In genomic region chr4:164779080-164779479, GRCh38 we compare ENCODE assay signal across 19 cellular contexts. TPM values are rescaled to one million over a fixed set of nuclear protein-coding genes. Genes with fewer than 3 reads are reported as not detected.
"Had no signal": no experiment of that assay in that cellular context is flagged by ENCODE, and none has a peak within 500 bp of the region (broad histone marks: within the 10 kb centered on the region; RNA-seq: fewer than 3 reads in every experiment).

No MANE protein-coding gene starts in this region.

- H3K4me3 Mint-ChIP-seq: activated CD4-positive, alpha-beta memory T cell treated with anti-CD3 and anti-CD28 coated beads, Interleukin-2, amount 10 ng/mL, durations not matched to agents 7 days and 5 days; activated CD4-positive, alpha-beta T cell treated with anti-CD3 and anti-CD28 coated beads for 36 hours; activated naive CD8-positive, alpha-beta T cell; activated T-cell treated with anti-CD3 and anti-CD28 coated beads, Interleukin-2, amount 50 U/mL, for 4 hours; brain had no signal

- H3K27me3 Mint-ChIP-seq: activated CD4-positive, alpha-beta T cell treated with anti-CD3 and anti-CD28 coated beads for 36 hours; activated naive CD8-positive, alpha-beta T cell; brain had no signal

- H3K27ac Mint-ChIP-seq: activated CD4-positive, alpha-beta memory T cell treated with anti-CD3 and anti-CD28 coated beads, Interleukin-2, amount 10 ng/mL, durations not matched to agents 7 days and 5 days; activated CD4-positive, alpha-beta T cell treated with anti-CD3 and anti-CD28 coated beads for 36 hours; activated naive CD8-positive, alpha-beta T cell; brain had no signal

- H3K4me1 Mint-ChIP-seq: activated CD4-positive, alpha-beta memory T cell treated with anti-CD3 and anti-CD28 coated beads, Interleukin-2, amount 10 ng/mL, durations not matched to agents 7 days and 5 days; activated CD4-positive, alpha-beta T cell treated with anti-CD3 and anti-CD28 coated beads for 36 hours had no signal

- H3K4me3 ChIP-seq: colonic mucosa, esophagus muscularis mucosa, prostate gland, suprapubic skin had no signal

- H3K9me3 Mint-ChIP-seq: activated CD4-positive, alpha-beta memory T cell treated with anti-CD3 and anti-CD28 coated beads, Interleukin-2, amount 10 ng/mL, durations not matched to agents 7 days and 5 days; activated T-cell treated with anti-CD3 and anti-CD28 coated beads, Interleukin-2, amount 50 U/mL, for 4 hours; brain had no signal

- H3K27ac ChIP-seq: colonic mucosa, esophagus muscularis mucosa, foreskin keratinocyte, prostate gland, suprapubic skin had no signal

- H3K36me3 ChIP-seq: colonic mucosa, esophagus muscularis mucosa, prostate gland, suprapubic skin had no signal

- H3K9me3 ChIP-seq: colonic mucosa, esophagus muscularis mucosa, prostate gland, suprapubic skin had no signal

- DNase-seq: activated CD4-positive, alpha-beta memory T cell treated with anti-CD3 and anti-CD28 coated beads, Interleukin-2, amount 10 ng/mL, durations not matched to agents 7 days and 5 days; activated gamma-delta T cell; activated T-cell treated with anti-CD3 and anti-CD28 coated beads, Interleukin-2, amount 50 U/mL, for 4 hours; amniotic stem cell; central memory CD4-positive, alpha-beta T cell; right cardiac atrium had no signal

- ATAC-seq: activated CD4-positive, alpha-beta T cell treated with anti-CD3 and anti-CD28 coated beads for 36 hours; activated T-cell treated with anti-CD3 and anti-CD28 coated beads, Interleukin-2, amount 50 U/mL, for 4 hours; right cardiac atrium; stimulated activated naive CD8-positive, alpha-beta T cell treated with anti-CD3 and anti-CD28 coated beads, Interleukin-15, Interleukin-2, amounts not matched to agents 100 U/mL and 50 U/mL, for 24 hours had no signal

- H3K36me3 Mint-ChIP-seq: activated naive CD8-positive, alpha-beta T cell; brain had no signal

- H3K4me1 ChIP-seq: esophagus muscularis mucosa, foreskin keratinocyte, prostate gland, suprapubic skin had no signal

- H3K27me3 ChIP-seq: colonic mucosa, esophagus muscularis mucosa, suprapubic skin had no signal

RNA-seq across cellular contexts. Expression of gene SMIM31, which starts 25.1 kb away (rescaled TPM):
- total RNA-seq: activated CD4-positive, alpha-beta memory T cell treated with anti-CD3 and anti-CD28 coated beads, Interleukin-2, amount 10 ng/mL, durations not matched to agents 7 days and 5 days; activated CD4-positive, alpha-beta T cell treated with anti-CD3 and anti-CD28 coated beads for 36 hours; activated T-cell treated with anti-CD3 and anti-CD28 coated beads, Interleukin-2, amount 50 U/mL, for 4 hours; esophagus muscularis mucosa; foreskin keratinocyte; kidney epithelial cell; liver; mesenteric fat pad; omental fat pad; right cardiac atrium; suprapubic skin had no signal
